1 cellular context compared by ENCODE assay signal in the genomic region with DNA sequence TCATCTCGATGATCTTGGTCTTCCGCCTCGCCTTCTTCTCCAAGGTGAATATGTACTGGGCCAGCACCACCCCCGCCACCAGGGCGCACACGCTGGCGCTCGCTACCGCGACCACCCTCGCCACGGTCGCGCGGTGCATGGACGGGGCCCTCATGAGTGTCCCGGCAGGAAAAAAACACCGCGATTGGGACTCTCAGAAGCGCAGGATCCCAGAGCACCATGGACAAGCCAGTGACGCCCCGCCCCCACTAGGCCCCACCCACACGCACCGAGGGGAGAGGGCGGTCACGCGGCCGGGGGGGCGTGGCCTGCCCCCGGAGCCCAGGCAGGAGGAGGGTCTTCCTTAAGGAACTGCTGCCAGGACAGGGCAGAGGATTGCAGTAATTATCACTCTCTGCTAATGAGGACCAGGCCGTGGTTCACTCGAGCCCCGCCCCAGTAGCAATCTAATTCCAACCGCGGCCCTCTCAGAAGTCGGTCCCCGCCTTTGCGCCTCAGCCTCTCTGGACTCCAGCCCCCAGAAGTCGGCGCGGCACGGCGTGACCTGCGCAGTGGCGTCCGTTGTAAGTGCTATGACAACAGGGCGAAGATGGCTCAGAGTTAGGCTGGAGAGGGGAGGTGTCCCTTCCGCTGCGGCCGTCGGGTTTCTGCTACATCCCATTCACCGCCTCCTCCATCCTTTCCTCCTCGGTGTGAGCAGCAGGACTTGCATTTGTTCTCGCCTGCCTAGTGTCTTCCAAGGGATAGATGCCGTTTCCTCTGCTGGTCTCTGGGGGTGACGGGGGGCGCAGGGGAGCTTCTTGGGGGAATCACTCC.
TF ChIP-seq lines count a peak whose summit lies in the region.

Gene BBS9 (plus strand): TSS at position 575 of the 816 bp plus-strand sequence. CDS start 16,689 bp downstream, outside the sequence.

TF ChIP-seq in K562, 482 proteins besides CTCF, POLR2A, EP300 and RAD21 (continued from another document and continues in another):
- TF ChIP-seq, protein P1, sequence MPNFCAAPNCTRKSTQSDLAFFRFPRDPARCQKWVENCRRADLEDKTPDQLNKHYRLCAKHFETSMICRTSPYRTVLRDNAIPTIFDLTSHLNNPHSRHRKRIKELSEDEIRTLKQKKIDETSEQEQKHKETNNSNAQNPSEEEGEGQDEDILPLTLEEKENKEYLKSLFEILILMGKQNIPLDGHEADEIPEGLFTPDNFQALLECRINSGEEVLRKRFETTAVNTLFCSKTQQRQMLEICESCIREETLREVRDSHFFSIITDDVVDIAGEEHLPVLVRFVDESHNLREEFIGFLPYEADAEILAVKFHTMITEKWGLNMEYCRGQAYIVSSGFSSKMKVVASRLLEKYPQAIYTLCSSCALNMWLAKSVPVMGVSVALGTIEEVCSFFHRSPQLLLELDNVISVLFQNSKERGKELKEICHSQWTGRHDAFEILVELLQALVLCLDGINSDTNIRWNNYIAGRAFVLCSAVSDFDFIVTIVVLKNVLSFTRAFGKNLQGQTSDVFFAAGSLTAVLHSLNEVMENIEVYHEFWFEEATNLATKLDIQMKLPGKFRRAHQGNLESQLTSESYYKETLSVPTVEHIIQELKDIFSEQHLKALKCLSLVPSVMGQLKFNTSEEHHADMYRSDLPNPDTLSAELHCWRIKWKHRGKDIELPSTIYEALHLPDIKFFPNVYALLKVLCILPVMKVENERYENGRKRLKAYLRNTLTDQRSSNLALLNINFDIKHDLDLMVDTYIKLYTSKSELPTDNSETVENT (CRISPR knock-in tag; IDR thresholded peaks at IDR 0.05) = no peak
- TF ChIP-seq L3MBTL2 (IDR thresholded peaks at IDR 0.05) (peak; percentile 53), ZNF23 (CRISPR knock-in tag; IDR thresholded peaks at IDR 0.05) (no peak), RREB1 (CRISPR knock-in tag; IDR thresholded peaks at IDR 0.05) (peak; percentile 61; the same call in 1 of the 2 replicates), MYBL2 (IDR thresholded peaks at IDR 0.05; ENCODE audit: low read depth) (no peak), MYBL2 (CRISPR knock-in tag; IDR thresholded peaks at IDR 0.05; ENCODE audit: borderline replicate concordance) (no peak), MCM5 (IDR thresholded peaks at IDR 0.05; ENCODE audit: low read depth) (no peak), MEF2D (tag; conservative IDR thresholded peaks at IDR 0.05; ENCODE audit: low read depth) (no peak), ZBTB11 (CRISPR knock-in tag; IDR thresholded peaks at IDR 0.05) (no peak), ZFX (CRISPR knock-in tag; IDR thresholded peaks at IDR 0.05) (peak; percentile 85), SFPQ (IDR thresholded peaks at IDR 0.05; ENCODE audit: low read depth, low read length) (no peak), ILF3 (IDR thresholded peaks at IDR 0.05; ENCODE audit: borderline replicate concordance) (no peak), SRSF1 (IDR thresholded peaks at IDR 0.05; ENCODE audit: low read depth, low read length) (no peak), ETV6 (IDR thresholded peaks at IDR 0.05; ENCODE audit: borderline replicate concordance in 1 of 2, low read depth in 2 of 2, low read length in 1 of 2) (no peak), ETV6 (CRISPR knock-in tag; IDR thresholded peaks at IDR 0.05; ENCODE audit: borderline replicate concordance) (no peak), PPARD (CRISPR knock-in tag; IDR thresholded peaks at IDR 0.05) (no peak), ZC3H11A (IDR thresholded peaks at IDR 0.05; ENCODE audit: low read depth, low read length) (no peak), HNRNPUL1 (IDR thresholded peaks at IDR 0.05; ENCODE audit: low read length) (no peak), CBX8 (IDR thresholded peaks at IDR 0.05; ENCODE audit: borderline replicate concordance, extremely low read depth, low read depth, low read length, poor library complexity, severe bottlenecking) (no peak), RBM39 (optimal IDR thresholded peaks at IDR 0.05; ENCODE audit: low read depth, low read length) (no peak), HNRNPLL (IDR thresholded peaks at IDR 0.05; ENCODE audit: low read depth, low read length, poor library complexity, severe bottlenecking) (peak; percentile 70), YY1 (IDR thresholded peaks at IDR 0.05; ENCODE audit: borderline replicate concordance in 1 of 3, control insufficient read depth in 1 of 3, extremely low read depth in 1 of 3, insufficient read depth in 3 of 3, insufficient read length in 1 of 3, insufficient replicate concordance in 2 of 3, low read depth in 1 of 3, low read length in 2 of 3) (peak in 2 of 3 experiments; percentile 32 to 66), FUS (optimal IDR thresholded peaks at IDR 0.05; ENCODE audit: low read depth, low read length) (no peak), NR2C1 (IDR thresholded peaks at IDR 0.05) (no peak), NR2C1 (tag; IDR thresholded peaks at IDR 0.05) (peak; percentile 58; the same call in 1 of the 2 replicates), CHD2 (IDR thresholded peaks at IDR 0.05; ENCODE audit: low read depth, low read length) (no peak), ATF4 (CRISPR knock-in tag; IDR thresholded peaks at IDR 0.05) (no peak), MCM3 (IDR thresholded peaks at IDR 0.05) (no peak), E2F3 (CRISPR knock-in tag; IDR thresholded peaks at IDR 0.05) (no peak), NFYB (IDR thresholded peaks at IDR 0.05; ENCODE audit: extremely low read depth, insufficient read length) (no peak)
- TF ChIP-seq, protein P2, sequence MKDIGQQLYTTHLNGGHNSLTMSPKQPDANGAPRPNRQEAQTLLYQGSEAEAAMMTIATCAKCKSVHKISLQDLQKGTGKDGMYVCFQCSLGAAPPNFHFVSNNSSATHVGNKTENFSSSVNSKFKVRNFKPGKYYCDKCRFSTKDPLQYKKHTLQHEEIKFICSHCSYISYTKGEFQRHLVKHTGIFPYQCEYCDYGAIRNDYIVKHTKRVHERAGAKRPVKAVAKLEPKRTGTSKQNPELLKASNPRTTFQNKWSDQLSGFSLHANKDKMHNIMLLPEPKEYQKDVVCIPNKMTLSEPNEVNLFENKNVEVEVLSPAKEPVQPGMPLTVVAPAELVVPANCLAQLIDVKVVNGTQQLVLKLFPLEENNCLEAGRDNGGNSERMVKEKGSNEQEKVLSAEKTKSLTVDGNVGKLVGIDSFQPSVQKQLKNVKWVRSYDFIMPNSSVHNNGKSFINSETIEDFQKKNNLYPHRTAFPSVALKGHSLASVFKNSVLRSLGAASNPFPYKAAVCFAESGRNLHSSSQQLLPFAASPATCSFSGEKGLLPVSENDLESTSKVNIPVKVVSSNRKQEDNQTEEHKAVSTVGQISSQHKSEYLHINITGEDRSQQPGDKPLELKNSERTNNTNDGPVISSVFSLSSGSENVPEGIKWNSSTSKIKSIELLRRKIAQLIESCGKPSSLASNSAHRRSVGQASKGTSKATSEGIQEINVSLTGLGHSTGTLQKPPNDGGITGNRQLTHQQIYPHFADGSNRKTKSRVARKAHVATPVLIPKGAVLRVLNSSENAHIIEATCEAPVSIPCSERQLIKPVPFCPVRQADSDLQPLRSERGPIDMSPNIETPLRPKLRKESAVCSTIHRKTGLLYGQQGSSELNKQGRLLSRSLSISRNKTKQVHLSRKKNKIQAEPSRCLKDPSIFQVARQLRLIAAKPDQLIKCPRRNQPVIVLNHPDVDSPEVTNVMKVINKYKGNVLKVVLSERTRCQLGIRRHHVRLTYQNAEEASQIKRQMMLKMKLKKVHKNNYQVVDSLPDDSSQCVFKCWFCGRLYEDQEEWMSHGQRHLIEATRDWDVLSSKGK (CRISPR knock-in tag; IDR thresholded peaks at IDR 0.05) = no peak
- TF ChIP-seq, protein P3, sequence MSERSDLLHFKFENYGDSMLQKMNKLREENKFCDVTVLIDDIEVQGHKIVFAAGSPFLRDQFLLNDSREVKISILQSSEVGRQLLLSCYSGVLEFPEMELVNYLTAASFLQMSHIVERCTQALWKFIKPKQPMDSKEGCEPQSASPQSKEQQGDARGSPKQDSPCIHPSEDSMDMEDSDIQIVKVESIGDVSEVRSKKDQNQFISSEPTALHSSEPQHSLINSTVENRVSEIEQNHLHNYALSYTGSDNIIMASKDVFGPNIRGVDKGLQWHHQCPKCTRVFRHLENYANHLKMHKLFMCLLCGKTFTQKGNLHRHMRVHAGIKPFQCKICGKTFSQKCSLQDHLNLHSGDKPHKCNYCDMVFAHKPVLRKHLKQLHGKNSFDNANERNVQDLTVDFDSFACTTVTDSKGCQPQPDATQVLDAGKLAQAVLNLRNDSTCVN (CRISPR knock-in tag; IDR thresholded peaks at IDR 0.05) = no peak
